ENCODE assay signal across 22 cellular contexts in the genomic region with DNA sequence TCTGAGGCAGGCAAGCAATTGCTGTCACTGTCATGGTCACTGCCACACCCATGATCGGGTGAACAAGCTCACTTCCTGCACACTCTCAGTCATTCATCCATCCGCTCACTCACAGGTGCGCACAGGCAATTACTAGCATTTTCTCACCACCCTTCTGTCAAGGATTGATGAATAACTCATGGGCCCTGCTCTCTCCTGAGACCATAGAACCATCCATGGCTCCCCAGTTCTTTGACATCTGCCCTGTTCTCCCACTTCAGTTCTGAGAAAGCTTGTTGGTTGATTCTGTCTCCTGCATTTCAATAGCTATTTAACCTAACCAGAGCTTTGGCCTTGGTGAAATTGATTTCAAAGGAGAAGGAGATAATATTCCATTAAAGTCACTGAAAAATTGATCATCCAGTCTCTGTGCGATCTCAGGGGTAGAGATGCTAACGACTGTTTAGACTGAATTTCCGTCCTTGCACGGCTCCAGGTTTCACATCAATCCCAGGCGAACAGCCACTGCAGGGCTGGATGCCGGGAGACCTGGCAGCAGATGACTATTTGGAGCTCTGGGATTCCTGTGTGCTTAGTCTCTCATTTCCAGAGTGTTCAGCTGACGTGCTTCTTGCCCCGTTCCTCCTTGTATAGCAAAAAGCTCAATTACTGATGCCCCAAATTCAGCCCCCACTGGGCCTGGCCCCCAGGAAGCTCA. TPM values are rescaled to one million over a fixed set of nuclear protein-coding genes. Genes with fewer than 3 reads are reported as not detected.
DNase-seq lines count a peak whose midpoint lies in the region; ATAC-seq and TF ChIP-seq lines count a peak whose summit lies in the region.
"Had no signal": no experiment of that assay in that cellular context is flagged by ENCODE, and none has a peak within 500 bp of the region (broad histone marks: within the 10 kb centered on the region; RNA-seq: fewer than 3 reads in every experiment).

No MANE protein-coding gene starts in this region.

- no peak overlapping the region for H3K4me2 ChIP-seq in H9 (ENCODE audit: insufficient read depth, insufficient read length, low read length)

- peaks cover 11% of the 10 kb centered on the region; the same call in 1 of the 2 replicates for H3K27me3 ChIP-seq in H9 (ENCODE audit: insufficient read depth, low read length)

- DNase-seq in AG20443 (ENCODE audit: low spot score) (peak; percentile 92), H9 (no peak), WTC11 (ENCODE audit: low spot score) (no peak), skeletal muscle cell (ENCODE audit: low read depth) (peak; percentile 16), GM10248 (ENCODE audit: extremely low spot score) (no peak), SKM-1 treated with dmso at 0.1 percent for 144 hours (lab: John Stamatoyannopoulos, UW; ENCODE audit: unreplicated experiment) (no peak)
- DNase-seq in activated naive CD4-positive, alpha-beta T cell treated with anti-CD3 and anti-CD28 coated beads, Interleukin-2, amount 50 U/mL, for 72 hours (ENCODE audit: low spot score in 2 of 2) = no peak
- DNase-seq: activated CD4-positive, alpha-beta memory T cell treated with anti-CD3 and anti-CD28 coated beads for 36 hours; activated naive CD8-positive, alpha-beta T cell treated with anti-CD3 and anti-CD28 coated beads, Interleukin-2, amount 50 U/mL, for 24 hours; activated T-cell treated with anti-CD3 and anti-CD28 coated beads, Interleukin-2, amount 50 U/mL, for 72 hours; central memory CD4-positive, alpha-beta T cell; DND-41; foreskin melanocyte; GOT3; left colon; mucosa of descending colon; NCI-H1930; nucleus accumbens; stimulated activated CD4-positive, alpha-beta T cell treated with anti-CD3 and anti-CD28 coated beads, Interleukin-2, amount 100 ng/mL, for 48 hours had no signal

- H3K79me1 ChIP-seq in H9 (ENCODE audit: insufficient read depth, low read depth, low read length, poor library complexity, severe bottlenecking) = no peaks in the 10 kb centered on the region

- ATAC-seq in WTC11 = no peak
- no peak for ATAC-seq in activated naive CD4-positive, alpha-beta T cell treated with anti-CD3 and anti-CD28 coated beads, Interleukin-2, amount 50 U/mL, for 72 hours
- ATAC-seq: activated naive CD8-positive, alpha-beta T cell treated with anti-CD3 and anti-CD28 coated beads, Interleukin-2, amount 50 U/mL, for 24 hours; activated T-cell treated with anti-CD3 and anti-CD28 coated beads, Interleukin-2, amount 50 U/mL, for 72 hours; GM12878; left colon; mucosa of descending colon had no signal

- no peak overlapping the region for H3K4ac ChIP-seq in H9 (ENCODE audit: low read depth, low read length)

- no CpG with 5 or more reads among the region's 11 CpGs for WGBS in H9 (ENCODE audit: extremely low coverage, insufficient read length, low lambda C conversion rate)

- H3K27ac ChIP-seq in H9 (ENCODE audit: insufficient read length, low read depth, low read length) = no peak overlapping the region
- H3K27ac ChIP-seq: suprapubic skin had no signal

- no peak overlapping the region for H2BK120ac ChIP-seq in H9 (ENCODE audit: low read depth, low read length, poor library complexity, severe bottlenecking)

- H2BK15ac ChIP-seq in H9 (ENCODE audit: low read depth, low read length) = no peak overlapping the region

- H2AFZ ChIP-seq in H9 (ENCODE audit: low read length) = no peak overlapping the region

- H3T11ph ChIP-seq in H9 (ENCODE audit: low read length) = no peak overlapping the region

- no peaks in the 10 kb centered on the region for H4K20me1 ChIP-seq in H9 (ENCODE audit: control insufficient read depth, insufficient read depth, insufficient read length)

- no peaks in the 10 kb centered on the region for H3K79me2 ChIP-seq in H9 (ENCODE audit: insufficient read depth, low read length)

- no peak overlapping the region for H3K14ac ChIP-seq in H9 (ENCODE audit: insufficient read depth, low read length)

- POLR2A ChIA-PET in WTC11 (lab: Charles Lee) = no interaction called here
- POLR2A ChIA-PET in GM10248 (lab: Yijun Ruan, JAX) = no interaction called here

- H3K36me3 Mint-ChIP-seq in H9 (ENCODE audit: insufficient read depth in 1 of 3, low read depth in 3 of 3) = no peaks in the 10 kb centered on the region
- no peaks in the 10 kb centered on the region for H3K36me3 Mint-ChIP-seq in WTC11
- no peaks in the 10 kb centered on the region for H3K36me3 Mint-ChIP-seq in activated naive CD4-positive, alpha-beta T cell treated with anti-CD3 and anti-CD28 coated beads, Interleukin-2, amount 50 U/mL, for 72 hours
- H3K36me3 Mint-ChIP-seq: activated CD4-positive, alpha-beta memory T cell treated with anti-CD3 and anti-CD28 coated beads for 36 hours; CD14-positive monocyte had no signal

- no peaks in the 10 kb centered on the region for H3K4me1 ChIP-seq in H9 (ENCODE audit: insufficient read depth, low read length)

- no peak overlapping the region for H3K4me3 ChIP-seq in skeletal muscle cell (ENCODE audit: low read depth, low read length)
- H3K4me3 ChIP-seq: GM12878, mucosa of descending colon, suprapubic skin had no signal

- H3K27ac Mint-ChIP-seq in H9 (peak overlapping the region in 2 of 3 experiments; percentile 36 to 42; a peak in 2 of 7 replicates), WTC11 (no peak overlapping the region)
- no peak overlapping the region for H3K27ac Mint-ChIP-seq in activated naive CD4-positive, alpha-beta T cell treated with anti-CD3 and anti-CD28 coated beads, Interleukin-2, amount 50 U/mL, for 72 hours
- H3K27ac Mint-ChIP-seq: activated CD4-positive, alpha-beta memory T cell treated with anti-CD3 and anti-CD28 coated beads for 36 hours; activated naive CD8-positive, alpha-beta T cell treated with anti-CD3 and anti-CD28 coated beads, Interleukin-2, amount 50 U/mL, for 24 hours; activated T-cell treated with anti-CD3 and anti-CD28 coated beads, Interleukin-2, amount 50 U/mL, for 72 hours had no signal

- no peak overlapping the region for H3K4me3 Mint-ChIP-seq in H9
- no peak overlapping the region for H3K4me3 Mint-ChIP-seq in WTC11
- H3K4me3 Mint-ChIP-seq: activated CD4-positive, alpha-beta memory T cell treated with anti-CD3 and anti-CD28 coated beads for 36 hours; activated naive CD8-positive, alpha-beta T cell treated with anti-CD3 and anti-CD28 coated beads, Interleukin-2, amount 50 U/mL, for 24 hours; activated T-cell treated with anti-CD3 and anti-CD28 coated beads, Interleukin-2, amount 50 U/mL, for 72 hours; CD14-positive monocyte had no signal

- H2BK20ac ChIP-seq in H9 (ENCODE audit: low read depth, low read length, poor library complexity, severe bottlenecking) = no peak overlapping the region

- no peak overlapping the region for H4K8ac ChIP-seq in H9 (replicated peaks; ENCODE audit: insufficient read length, low read depth, low read length)

- H3K23me2 ChIP-seq in H9 (ENCODE audit: insufficient read length, low read depth, low read length, poor library complexity, severe bottlenecking) = no peaks in the 10 kb centered on the region

- no peak overlapping the region for H4K5ac ChIP-seq in H9 (ENCODE audit: insufficient read length, low read depth, low read length)

- H3K27me3 Mint-ChIP-seq in H9 (ENCODE audit: low read depth) (peaks cover 44% of the 10 kb centered on the region), WTC11 (ENCODE audit: low read depth) (peaks cover 28% of the 10 kb centered on the region)

- no peaks in the 10 kb centered on the region for H3K9me3 ChIP-seq in H9 (ENCODE audit: control insufficient read depth, low read depth, low read length)
- H3K9me3 ChIP-seq: mucosa of descending colon, suprapubic skin had no signal

- no peak overlapping the region for H3K56ac ChIP-seq in H9 (ENCODE audit: insufficient read length, low read depth, low read length)

- TF ChIP-seq CTCF in H9 (conservative IDR thresholded peaks at IDR 0.05) = no peak
- TF ChIP-seq CTCF in WTC11 (IDR thresholded peaks at IDR 0.05) = no peak
- no peak for TF ChIP-seq CTCF in GM10248 (IDR thresholded peaks at IDR 0.05; ENCODE audit: control extremely low read depth, extremely low read depth, low read depth, missing control alignments)

- H2AK5ac ChIP-seq in H9 (ENCODE audit: insufficient read length, low read length) = no peak overlapping the region

- H2BK5ac ChIP-seq in H9 (ENCODE audit: insufficient read length, low read length) = no peak overlapping the region

- CTCF ChIA-PET in WTC11 (lab: Charles Lee) = interaction anchor here (0.7 to 2.5 kb wide), 13 partner anchors 8 to 213 kb away, joined by 3 to 19 read pairs (median 5); a partner anchor contains a TSS
- CTCF ChIA-PET in GM10248 (lab: Yijun Ruan, JAX) = no interaction called here

- H3K4me1 Mint-ChIP-seq in H9 = peaks cover 23 to 50% of the 10 kb centered on the region in 2 experiments
- H3K4me1 Mint-ChIP-seq in WTC11 = peaks cover 27% of the 10 kb centered on the region
- H3K4me1 Mint-ChIP-seq: activated naive CD8-positive, alpha-beta T cell treated with anti-CD3 and anti-CD28 coated beads, Interleukin-2, amount 50 U/mL, for 24 hours; CD14-positive monocyte had no signal

- H2BK12ac ChIP-seq in H9 (ENCODE audit: insufficient read length, low read depth, low read length) = no peak overlapping the region

- no peak overlapping the region for H3K23ac ChIP-seq in H9 (ENCODE audit: insufficient read length, low read depth, low read length)

- H3K9me3 Mint-ChIP-seq in H9 = no peaks in the 10 kb centered on the region; a peak in 1 of 5 replicates
- no peaks in the 10 kb centered on the region for H3K9me3 Mint-ChIP-seq in WTC11
- no peaks in the 10 kb centered on the region for H3K9me3 Mint-ChIP-seq in activated naive CD4-positive, alpha-beta T cell treated with anti-CD3 and anti-CD28 coated beads, Interleukin-2, amount 50 U/mL, for 72 hours
- H3K9me3 Mint-ChIP-seq: activated CD4-positive, alpha-beta memory T cell treated with anti-CD3 and anti-CD28 coated beads for 36 hours; activated naive CD8-positive, alpha-beta T cell treated with anti-CD3 and anti-CD28 coated beads, Interleukin-2, amount 50 U/mL, for 24 hours; activated T-cell treated with anti-CD3 and anti-CD28 coated beads, Interleukin-2, amount 50 U/mL, for 72 hours had no signal

- no peak overlapping the region for H4K91ac ChIP-seq in H9 (ENCODE audit: insufficient read length, low read depth, low read length)

- H3K9ac ChIP-seq in H9 (ENCODE audit: extremely low read depth, insufficient read length, low read length) = no peak overlapping the region

- H3K18ac ChIP-seq in H9 (ENCODE audit: insufficient read length, low read depth, low read length) = no peak overlapping the region

RNA-seq across cellular contexts. Expression of a gene that starts 36.8 kb away (rescaled TPM):
- 7.2 and 8.6 TPM in 2 replicates for total RNA-seq in H9 (2021)
- total RNA-seq in WTC11 (2021) = 19.8 to 21.8 TPM (median 20.7 TPM) in 3 replicates
- total RNA-seq in activated naive CD4-positive, alpha-beta T cell treated with anti-CD3 and anti-CD28 coated beads, Interleukin-2, amount 50 U/mL, for 72 hours = under 1 TPM in 1 of 2 donors, not detected in 1; 0.35 TPM
- total RNA-seq: activated CD4-positive, alpha-beta memory T cell treated with anti-CD3 and anti-CD28 coated beads for 36 hours; activated T-cell treated with anti-CD3 and anti-CD28 coated beads, Interleukin-2, amount 50 U/mL, for 72 hours had no signal

Comparison
In these comparisons a context has a peak if more than half of its experiments do, and no peak if none do; other contexts are left out.
1. DNase-seq: peak in AG20443 (single experiment) and skeletal muscle cell (single experiment); none in H9 (single experiment), WTC11 (single experiment), GM10248 (single experiment), SKM-1 treated with dmso at 0.1 percent for 144 hours (single experiment) and activated naive CD4-positive, alpha-beta T cell treated with anti-CD3 and anti-CD28 coated beads, Interleukin-2, amount 50 U/mL, for 72 hours (0 of 2).
2. H3K27ac Mint-ChIP-seq: peak in H9 (2 of 3); none in WTC11 (single experiment) and activated naive CD4-positive, alpha-beta T cell treated with anti-CD3 and anti-CD28 coated beads, Interleukin-2, amount 50 U/mL, for 72 hours (0 of 2).